ENCODE assay signal across 8 cellular contexts in the genomic region with DNA sequence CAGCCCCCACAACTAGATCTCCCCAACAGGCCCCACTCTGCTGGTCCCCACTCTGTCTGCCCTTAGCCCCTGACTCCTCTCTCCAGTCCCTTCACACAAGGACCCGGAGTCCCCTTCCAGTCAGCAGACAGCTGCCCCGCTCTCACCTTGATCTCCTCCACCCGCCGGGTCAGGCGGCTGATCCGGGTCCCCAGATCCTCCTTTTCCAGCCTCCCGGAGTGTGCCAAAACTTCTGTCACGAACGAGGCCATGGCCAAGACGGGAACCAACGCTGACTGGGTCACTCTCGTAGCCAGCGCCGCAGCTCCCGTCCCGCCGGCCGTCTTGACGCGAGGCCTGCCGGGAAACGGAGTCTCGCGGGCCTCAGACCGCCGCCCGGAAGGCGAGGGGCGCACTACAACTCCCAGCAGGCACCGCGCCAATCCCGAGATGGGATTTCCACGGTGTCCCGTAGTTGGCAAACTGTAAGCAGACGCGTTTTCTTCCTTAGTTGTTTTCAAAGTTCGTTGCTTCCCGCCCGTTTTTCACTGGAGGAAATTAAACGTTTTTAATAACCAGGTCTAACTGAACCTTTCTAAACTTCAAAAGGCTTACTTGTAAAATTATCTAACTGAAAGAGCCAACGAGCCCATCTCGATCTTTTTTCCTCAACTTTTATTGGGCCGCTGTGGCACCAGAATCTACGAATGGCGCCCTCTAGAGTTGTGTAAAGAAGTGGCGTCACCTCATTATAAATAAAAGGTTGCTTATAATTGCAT. TPM values are rescaled to one million over a fixed set of nuclear protein-coding genes. Genes with fewer than 3 reads are reported as not detected.
DNase-seq lines count a peak whose midpoint lies in the region; ATAC-seq and TF ChIP-seq lines count a peak whose summit lies in the region.

A gene with protein sequence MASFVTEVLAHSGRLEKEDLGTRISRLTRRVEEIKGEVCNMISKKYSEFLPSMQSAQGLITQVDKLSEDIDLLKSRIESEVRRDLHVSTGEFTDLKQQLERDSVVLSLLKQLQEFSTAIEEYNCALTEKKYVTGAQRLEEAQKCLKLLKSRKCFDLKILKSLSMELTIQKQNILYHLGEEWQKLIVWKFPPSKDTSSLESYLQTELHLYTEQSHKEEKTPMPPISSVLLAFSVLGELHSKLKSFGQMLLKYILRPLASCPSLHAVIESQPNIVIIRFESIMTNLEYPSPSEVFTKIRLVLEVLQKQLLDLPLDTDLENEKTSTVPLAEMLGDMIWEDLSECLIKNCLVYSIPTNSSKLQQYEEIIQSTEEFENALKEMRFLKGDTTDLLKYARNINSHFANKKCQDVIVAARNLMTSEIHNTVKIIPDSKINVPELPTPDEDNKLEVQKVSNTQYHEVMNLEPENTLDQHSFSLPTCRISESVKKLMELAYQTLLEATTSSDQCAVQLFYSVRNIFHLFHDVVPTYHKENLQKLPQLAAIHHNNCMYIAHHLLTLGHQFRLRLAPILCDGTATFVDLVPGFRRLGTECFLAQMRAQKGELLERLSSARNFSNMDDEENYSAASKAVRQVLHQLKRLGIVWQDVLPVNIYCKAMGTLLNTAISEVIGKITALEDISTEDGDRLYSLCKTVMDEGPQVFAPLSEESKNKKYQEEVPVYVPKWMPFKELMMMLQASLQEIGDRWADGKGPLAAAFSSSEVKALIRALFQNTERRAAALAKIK (minus strand): TSS at position 277 of the 758 bp plus-strand sequence. CDS start 26 bp downstream, at position 251.

- BruUV-seq in Caco-2 (replicated peaks; lab: Mats Ljungman, UMichigan), result TSS peak; percentile 49

- no peaks in the 10 kb centered on the region for H3K27me3 ChIP-seq in Caco-2 (replicated peaks; ENCODE audit: control insufficient read depth, insufficient read depth, low read length)
- H3K27me3 ChIP-seq in effector memory CD4-positive, alpha-beta T cell (replicated peaks; ENCODE audit: control insufficient read depth, insufficient read depth, low read length, poor library complexity, severe bottlenecking), result no peaks in the 10 kb centered on the region

- TF ChIP-seq CTCF in Caco-2 (IDR thresholded peaks at IDR 0.05; ENCODE audit: insufficient read depth in 1 of 2, low read depth in 1 of 2, low read length in 1 of 2, severe bottlenecking in 1 of 2, unreplicated experiment in 1 of 2), result peak; percentile 97

- DNase-seq in Caco-2 (peak; percentile 97 to 99), HT1080 (ENCODE audit: low read depth) (peak; percentile 95), NOMO-1 (lab: John Stamatoyannopoulos, UW; ENCODE audit: unreplicated experiment in 2 of 2) (peak; percentile 94), lung microvascular endothelial cell (ENCODE audit: low read depth in 2 of 2) (peak; percentile 97 to 99)
- DNase-seq in effector memory CD4-positive, alpha-beta T cell, result peak; percentile 77 to 90 (median 89)
- DNase-seq in stimulated activated CD4-positive, alpha-beta T cell treated with anti-CD3 and anti-CD28 coated beads, TNF-alpha, amount 100 ng/mL, for 48 hours (ENCODE audit: low read depth in 3 of 3), result peak; percentile 85 to 88 (median 88)

- H3K36me3 ChIP-seq in Caco-2 (ENCODE audit: control insufficient read depth, insufficient read depth, low read length), result peaks cover 1% of the 10 kb centered on the region; the same call in 1 of the 2 replicates
- peaks cover 1% of the 10 kb centered on the region for H3K36me3 ChIP-seq in effector memory CD4-positive, alpha-beta T cell (ENCODE audit: control insufficient read depth, insufficient read depth, low read length)

- H3K4me3 Mint-ChIP-seq in Caco-2 (ENCODE audit: unreplicated experiment), result peak within 1 kb of the TSS; percentile 99

- ATAC-seq in GM21360 (IDR thresholded peaks at IDR 0.05; ENCODE audit: unreplicated experiment), result peak; percentile 98

- CTCF ChIA-PET in Caco-2 (lab: Charles Lee), result interaction anchor here (0.6 to 2.0 kb wide), 19 partner anchors 8 to 1186 kb away, joined by 3 to 12 read pairs (median 4); a partner anchor contains a TSS
- CTCF ChIA-PET in activated CD8-positive, alpha-beta memory T cell treated with anti-CD3 and anti-CD28 coated beads for 36 hours (lab: Charles Lee), result interaction anchor here (0.6 to 1.8 kb wide), 3 partner anchors 45 to 459 kb away, joined by 3 to 6 read pairs (median 3); a partner anchor contains a TSS

- peak within 1 kb of the TSS; percentile 76 for H3K27ac ChIP-seq in effector memory CD4-positive, alpha-beta T cell (ENCODE audit: insufficient read depth, low read length, poor library complexity, severe bottlenecking)

- peaks cover 3% of the 10 kb centered on the region for H3K27me3 Mint-ChIP-seq in Caco-2 (ENCODE audit: insufficient read depth, unreplicated experiment)

- H3K4me1 Mint-ChIP-seq in Caco-2 (ENCODE audit: low read depth, unreplicated experiment), result peaks cover 7% of the 10 kb centered on the region

- peak within 1 kb of the TSS; percentile 72 for H3K4me3 ChIP-seq in Caco-2 (ENCODE audit: low read depth, low read length)
- H3K4me3 ChIP-seq in effector memory CD4-positive, alpha-beta T cell (ENCODE audit: insufficient read depth, low read depth, low read length, poor library complexity, severe bottlenecking), result peak within 1 kb of the TSS; percentile 94

- H3K9me3 Mint-ChIP-seq in Caco-2 (ENCODE audit: unreplicated experiment), result no peaks in the 10 kb centered on the region

- H3K27ac Mint-ChIP-seq in Caco-2 (ENCODE audit: unreplicated experiment), result peak within 1 kb of the TSS; percentile 97

- POLR2A ChIA-PET in Caco-2 (lab: Charles Lee), result interaction anchor here (0.6 to 1.2 kb wide), 7 partner anchors 9 to 459 kb away, joined by 3 to 5 read pairs (median 3); a partner anchor contains a TSS
- POLR2A ChIA-PET in activated CD8-positive, alpha-beta memory T cell treated with anti-CD3 and anti-CD28 coated beads for 36 hours (lab: Charles Lee), result no interaction called here

- H3K36me3 Mint-ChIP-seq in Caco-2 (ENCODE audit: insufficient read depth, unreplicated experiment), result peaks cover 18% of the 10 kb centered on the region

- H3K9me3 ChIP-seq in Caco-2, result no peaks in the 10 kb centered on the region
- no peaks in the 10 kb centered on the region for H3K9me3 ChIP-seq in effector memory CD4-positive, alpha-beta T cell (ENCODE audit: control insufficient read depth, low read length)

- intact Hi-C loops in Caco-2 (cut with micrococcal nuclease; ENCODE audit: unreplicated experiment), result loop anchor here (1.0 kb wide), 2 partner anchors 23 to 47 kb away; no protein-coding TSS in a partner anchor

- peaks cover 5% of the 10 kb centered on the region; the same call in 1 of the 2 replicates for H3K4me1 ChIP-seq in Caco-2
- no peaks in the 10 kb centered on the region for H3K4me1 ChIP-seq in effector memory CD4-positive, alpha-beta T cell (ENCODE audit: control insufficient read depth, insufficient read depth, low read length, poor library complexity, severe bottlenecking)

RNA-seq across cellular contexts. Expression of the gene that starts here (rescaled TPM):
- total RNA-seq in Caco-2 (2022) (43.1 and 44.0 TPM in 2 replicates), lung microvascular endothelial cell (12.5 and 14.2 TPM in 2 replicates)
- 32.3 and 33.1 TPM in 2 replicates for total RNA-seq in HT1080 (2014; rRNA removed; shearing (Covaris generic))
- 19.8 and 21.9 TPM in 2 replicates for polyA plus RNA-seq in HT1080 (2015; cell fraction: cytosol; rRNA removed)
- 37.5 and 38.7 TPM in 2 replicates for polyA plus RNA-seq in HT1080 (2015; cell fraction: nucleus; rRNA removed)
- 10 to 100 TPM; 22.2 to 22.8 TPM for total RNA-seq in activated CD8-positive, alpha-beta memory T cell treated with anti-CD3 and anti-CD28 coated beads for 36 hours

Comparison
In these comparisons a context has a peak if more than half of its experiments do, and no peak if none do; other contexts are left out.
1. Peak in every context shown above with its lines: DNase-seq, ATAC-seq, H3K4me3 ChIP-seq and H3K27ac ChIP-seq.